8 cellular contexts compared by ENCODE assay signal in genomic region chr7:101990811-101991418, GRCh38.
DNase-seq lines count a peak whose midpoint lies in the region; ATAC-seq and TF ChIP-seq lines count a peak whose summit lies in the region.

No MANE protein-coding gene starts in this region.

- H3K4me3 Mint-ChIP-seq in activated CD4-positive, alpha-beta T cell treated with anti-CD3 and anti-CD28 coated beads, Interleukin-2, amount 10 ng/mL, durations not matched to agents 7 days and 5 days, result peak overlapping the region; percentile 58

- peaks cover 14% of the 10 kb centered on the region for H3K4me1 Mint-ChIP-seq in activated CD4-positive, alpha-beta T cell treated with anti-CD3 and anti-CD28 coated beads, Interleukin-2, amount 10 ng/mL, durations not matched to agents 7 days and 5 days

- peak overlapping the region; percentile 76 for H3K27ac Mint-ChIP-seq in activated CD4-positive, alpha-beta T cell treated with anti-CD3 and anti-CD28 coated beads, Interleukin-2, amount 10 ng/mL, durations not matched to agents 7 days and 5 days

- TF ChIP-seq POLR2A in tibial nerve (IDR thresholded peaks at IDR 0.05), result no peak

- H3K27me3 Mint-ChIP-seq in activated CD4-positive, alpha-beta T cell treated with anti-CD3 and anti-CD28 coated beads, Interleukin-2, amount 10 ng/mL, durations not matched to agents 7 days and 5 days, result no peaks in the 10 kb centered on the region

- peak overlapping the region in 1 of 4 donors; percentile 8 for H3K27ac ChIP-seq in tibial nerve

- no peaks in the 10 kb centered on the region for H3K9me3 Mint-ChIP-seq in activated CD4-positive, alpha-beta T cell treated with anti-CD3 and anti-CD28 coated beads, Interleukin-2, amount 10 ng/mL, durations not matched to agents 7 days and 5 days

- TF ChIP-seq CTCF in tibial nerve (IDR thresholded peaks at IDR 0.05), result no peak

- peak; percentile 71 for ATAC-seq in HG02763 (IDR thresholded peaks at IDR 0.05; ENCODE audit: unreplicated experiment)
- peak; percentile 65 for ATAC-seq in stimulated activated naive CD8-positive, alpha-beta T cell treated with anti-CD3 and anti-CD28 coated beads, Interleukin-15, Interleukin-2, amounts not matched to agents 100 U/mL and 50 U/mL, for 24 hours

- TF ChIP-seq EP300 in tibial nerve (IDR thresholded peaks at IDR 0.05), result no peak

- no peaks in the 10 kb centered on the region for H3K4me1 ChIP-seq in tibial nerve

- WGBS in tibial nerve, 2 donors, result 81 to 82% methylated on average over 17 of the region's 17 CpGs

- POLR2A ChIA-PET in activated CD4-positive, alpha-beta T cell treated with anti-CD3 and anti-CD28 coated beads, Interleukin-2, amount 10 ng/mL, durations not matched to agents 7 days and 5 days (lab: Charles Lee), result interaction anchor here (0.5 kb wide), 2 partner anchors 24 to 436 kb away, joined by 4 to 8 read pairs; no protein-coding TSS in a partner anchor

- peaks cover 0 to 11% (median 0%) of the 10 kb centered on the region in 3 donors for H3K36me3 ChIP-seq in tibial nerve

- no peaks in the 10 kb centered on the region for H3K36me3 Mint-ChIP-seq in activated CD4-positive, alpha-beta T cell treated with anti-CD3 and anti-CD28 coated beads, Interleukin-2, amount 10 ng/mL, durations not matched to agents 7 days and 5 days (ENCODE audit: low read depth)

- no peak overlapping the region for H3K4me3 ChIP-seq in tibial nerve

- H3K9me3 ChIP-seq in tibial nerve, result no peaks in the 10 kb centered on the region

- CTCF ChIA-PET in activated CD4-positive, alpha-beta T cell treated with anti-CD3 and anti-CD28 coated beads, Interleukin-2, amount 10 ng/mL, durations not matched to agents 7 days and 5 days (lab: Charles Lee), result no interaction called here

- DNase-seq in activated CD4-positive, alpha-beta T cell treated with anti-CD3 and anti-CD28 coated beads, Interleukin-2, amount 10 ng/mL, durations not matched to agents 7 days and 5 days, result no peak
- no peak for DNase-seq in activated CD4-positive, alpha-beta T cell treated with anti-CD3 and anti-CD28 coated beads for 4 hours
- DNase-seq in NCI-H2107 (lab: John Stamatoyannopoulos, UW) (peak; percentile 50), ecto neural progenitor cell (ENCODE audit: low spot score) (no peak), NCI-H1048 (lab: John Stamatoyannopoulos, UW) (no peak), tibial nerve (ENCODE audit: low spot score in 2 of 2) (no peak)
- peak; percentile 11 for DNase-seq in stimulated activated naive CD8-positive, alpha-beta T cell treated with anti-CD3 and anti-CD28 coated beads, Interleukin-15, Interleukin-2, amounts not matched to agents 100 U/mL and 50 U/mL, for 24 hours

- no peaks in the 10 kb centered on the region for H3K27me3 ChIP-seq in tibial nerve

Comparison
In these comparisons a context has a peak if more than half of its experiments do, and no peak if none do; other contexts are left out.
1. DNase-seq: peak in NCI-H2107 (single experiment) and stimulated activated naive CD8-positive, alpha-beta T cell treated with anti-CD3 and anti-CD28 coated beads, Interleukin-15, Interleukin-2, amounts not matched to agents 100 U/mL and 50 U/mL, for 24 hours (single experiment); none in activated CD4-positive, alpha-beta T cell treated with anti-CD3 and anti-CD28 coated beads, Interleukin-2, amount 10 ng/mL, durations not matched to agents 7 days and 5 days (single experiment), activated CD4-positive, alpha-beta T cell treated with anti-CD3 and anti-CD28 coated beads for 4 hours (0 of 2), ecto neural progenitor cell (single experiment), NCI-H1048 (single experiment) and tibial nerve (0 of 2).